In the genomic region with DNA sequence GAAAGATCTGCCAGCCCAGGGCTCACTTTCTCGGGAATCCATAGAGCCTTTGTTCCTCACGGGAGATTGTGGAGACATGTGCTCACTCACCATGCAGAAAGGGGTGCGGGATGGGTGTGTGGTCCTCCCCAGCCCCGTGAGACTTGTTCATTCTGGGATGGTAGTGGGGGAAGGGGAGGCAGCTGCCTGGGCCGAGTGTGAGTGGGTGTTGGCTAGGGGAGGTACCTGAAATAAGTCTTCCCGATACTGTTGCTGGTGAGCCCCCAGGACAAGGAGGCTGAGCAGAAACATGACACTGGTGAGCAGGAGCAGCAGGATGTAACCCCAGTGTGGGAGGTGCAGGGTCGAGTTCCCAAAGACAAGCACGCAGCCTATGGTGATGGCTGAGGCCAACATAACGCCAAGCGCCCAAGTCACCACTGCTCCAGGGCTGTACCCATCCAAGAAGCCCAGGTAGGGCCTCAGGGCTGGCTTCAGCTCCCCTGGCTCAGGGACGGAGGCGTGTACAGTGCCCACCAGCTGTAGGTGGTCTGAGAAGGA, we compare ENCODE assay signal across 23 cellular contexts. TPM values are rescaled to one million over a fixed set of nuclear protein-coding genes. Genes with fewer than 3 reads are reported as not detected.
DNase-seq lines count a peak whose midpoint lies in the region; FAIRE-seq and TF ChIP-seq lines count a peak whose summit lies in the region.
"Had no signal": no experiment of that assay in that cellular context is flagged by ENCODE, and none has a peak within 500 bp of the region (broad histone marks: within the 10 kb centered on the region; RNA-seq: fewer than 3 reads in every experiment).

No MANE protein-coding gene starts in this region.

- TF ChIP-seq RAD21 in H1 (IDR thresholded peaks at IDR 0.05 in 1 of 2, conservative IDR thresholded peaks at IDR 0.05 in 1 of 2; ENCODE audit: low read depth in 2 of 2, low read length in 2 of 2), result no peak

- CTCF ChIA-PET in H1 (lab: Charles Lee; ENCODE audit: partially characterized antibody), result interaction anchor here (1.0 to 1.5 kb wide), 2 partner anchors 9 to 15 kb away, joined by 4 read pairs; no protein-coding TSS in a partner anchor

- no peak overlapping the region for H3K14ac ChIP-seq in H1 (ENCODE audit: insufficient read length)

- 0 out of 2 replicates have a peak overlapping the region, but pooled peaks have one; percentile 53 for H2AK5ac ChIP-seq in H1 (ENCODE audit: low read depth, low read length)

- 0 out of 2 replicates have a peak overlapping the region, but pooled peaks have one; percentile 50 for H2BK12ac ChIP-seq in H1 (ENCODE audit: low read depth, low read length)

- H3K23ac ChIP-seq in H1 (ENCODE audit: insufficient read length), result no peak overlapping the region

- no peaks in the 10 kb centered on the region for H3K9me3 ChIP-seq in H1 (ENCODE audit: insufficient read depth in 2 of 2, low read depth in 1 of 2, low read length in 1 of 2)
- H3K9me3 ChIP-seq: HAP-1, MG63, SK-N-SH had no signal

- 77% methylated on average over 9 of the region's 12 CpGs; no CpG with 5 or more reads in 1 of the 2 experiments for WGBS in H1 (ENCODE audit: extremely low coverage in 1 of 2, insufficient coverage in 1 of 2, insufficient read length in 1 of 2, insufficient replicate concordance in 2 of 2, low coverage in 1 of 2, low lambda C conversion rate in 2 of 2, missing lambda C conversion rate in 1 of 2), 2 experiments

- H4K91ac ChIP-seq in H1 (replicated peaks; ENCODE audit: insufficient read length, low read length), result no peak overlapping the region

- H2BK20ac ChIP-seq in H1 (ENCODE audit: low read length), result no peak overlapping the region

- DNase-seq in NCI-H2171 treated with DMSO at 0.1 percent for 48 hours (lab: John Stamatoyannopoulos, UW) (peak; percentile 33), NCI-H2171 (lab: John Stamatoyannopoulos, UW) (no peak), H1 (ENCODE audit: low read depth in 1 of 2, low spot score in 2 of 2) (no peak), neural crest cell (ENCODE audit: low read depth, low spot score) (no peak), urothelium cell line (ENCODE audit: low spot score) (no peak), AG08395 (ENCODE audit: low spot score) (no peak)
- DNase-seq in stimulated activated CD4-positive, alpha-beta T cell treated with anti-CD3 and anti-CD28 coated beads, Interleukin-1b, Interleukin-23, amount 100 ng/mL, for 48 hours, result no peak
- DNase-seq in stimulated activated naive CD4-positive, alpha-beta T cell (lab: John Stamatoyannopoulos, UW), result no peak
- DNase-seq: IMR-90, Karpas-422, MG63, NCI-H1048, NCI-H146, NCI-H2029 treated with DMSO at 0.1 percent for 48 hours, NCI-H510A, NCI-H748 treated with DMSO at 0.1 percent for 48 hours, OCI-M1, SHP77 treated with DMSO at 0.1 percent for 48 hours, SK-N-SH had no signal

- no peak overlapping the region for H3K27ac ChIP-seq in H1 (ENCODE audit: low read depth, low read length)
- H3K27ac ChIP-seq: 22Rv1 had no signal

- no peak for TF ChIP-seq EP300 in H1 (IDR thresholded peaks at IDR 0.05; ENCODE audit: borderline replicate concordance in 1 of 2, low read depth in 2 of 2, low read length in 2 of 2)

- TF ChIP-seq CTCF in H1 (IDR thresholded peaks at IDR 0.05; ENCODE audit: control extremely low read depth in 1 of 3, insufficient read depth in 1 of 3, low read depth in 1 of 3, low read length in 3 of 3) (no peak), neural crest cell (conservative IDR thresholded peaks at IDR 0.05) (no peak)

- peak overlapping the region; percentile 72; the same call in 1 of the 2 replicates for H2BK15ac ChIP-seq in H1 (ENCODE audit: low read length)

- no peaks in the 10 kb centered on the region for H4K20me1 ChIP-seq in H1 (replicated peaks in 1 of 2; ENCODE audit: control insufficient read depth in 1 of 2, insufficient read depth in 2 of 2, low read length in 2 of 2)

- H3K56ac ChIP-seq in H1 (replicated peaks; ENCODE audit: insufficient read length, low read depth, low read length), result no peak overlapping the region

- no peak overlapping the region; the same call in 1 of the 2 replicates for H3K18ac ChIP-seq in H1 (ENCODE audit: extremely low read depth, low read length)

- peaks cover 20% of the 10 kb centered on the region for H3K4me1 Mint-ChIP-seq in neural crest cell

- TF ChIP-seq POLR2A in H1 (IDR thresholded peaks at IDR 0.05; ENCODE audit: control extremely low read depth in 1 of 2, low read depth in 2 of 2, low read length in 2 of 2), result no peak

- FAIRE-seq in H1 (lab: Jason Lieb, UNC), result no peak
- peak; percentile 35 for FAIRE-seq in urothelium cell line (lab: Jason Lieb, UNC)
- FAIRE-seq: G401.6, HTR-8/SVneo had no signal

- H2AFZ ChIP-seq in H1 (ENCODE audit: low read length), result no peak overlapping the region

- H3K4me2 ChIP-seq in H1 (ENCODE audit: insufficient read depth in 1 of 2, low read depth in 2 of 2, low read length in 2 of 2), result no peak overlapping the region; a peak in 1 of 4 replicates
- H3K4me2 ChIP-seq: SK-N-SH had no signal

- H2BK5ac ChIP-seq in H1 (ENCODE audit: low read depth, low read length), result no peak overlapping the region

- no peaks in the 10 kb centered on the region for H3K79me1 ChIP-seq in H1 (ENCODE audit: low read depth, low read length)

- no peaks in the 10 kb centered on the region for H3K36me3 Mint-ChIP-seq in neural crest cell (ENCODE audit: low read depth)

- H3K27me3 Mint-ChIP-seq in neural crest cell (ENCODE audit: low read depth), result no peaks in the 10 kb centered on the region

- no peaks in the 10 kb centered on the region for H3K9me3 Mint-ChIP-seq in neural crest cell

- no peak overlapping the region for H3K4me3 Mint-ChIP-seq in neural crest cell

- no peak overlapping the region for H3K4me3 ChIP-seq in H1 (ENCODE audit: extremely low read depth in 1 of 4, insufficient read depth in 2 of 4, low read depth in 3 of 4, low read length in 4 of 4)
- H3K4me3 ChIP-seq: HAP-1, MG63 had no signal

- no peak overlapping the region for H3K9ac ChIP-seq in H1 (replicated peaks in 1 of 4; ENCODE audit: extremely low read depth in 1 of 4, low read depth in 3 of 4, low read length in 3 of 4)
- H3K9ac ChIP-seq: SK-N-SH had no signal

- no peak overlapping the region for H2BK120ac ChIP-seq in H1 (replicated peaks; ENCODE audit: low read depth, low read length)

- no peaks in the 10 kb centered on the region for H3K36me3 ChIP-seq in H1 (ENCODE audit: control insufficient read depth in 2 of 4, insufficient read depth in 4 of 4, low read length in 3 of 4)
- H3K36me3 ChIP-seq: HAP-1, MG63 had no signal

- no peaks in the 10 kb centered on the region for H3K79me2 ChIP-seq in H1 (ENCODE audit: control insufficient read depth in 1 of 2, insufficient read depth in 2 of 2, low read length in 2 of 2)

- H4K8ac ChIP-seq in H1 (ENCODE audit: extremely low read depth, insufficient read depth, low read length), result peak overlapping the region; percentile 79; the same call in 1 of the 2 replicates

- H3K23me2 ChIP-seq in H1 (ENCODE audit: low read depth, low read length), result peaks cover 9% of the 10 kb centered on the region; the same call in 1 of the 2 replicates

- H3K27me3 ChIP-seq in H1 (replicated peaks in 1 of 4; ENCODE audit: control insufficient read depth in 3 of 4, extremely low read depth in 1 of 4, insufficient read depth in 3 of 4, low read length in 3 of 4), result peaks cover 6 to 31% (median 26%) of the 10 kb centered on the region in 4 experiments
- H3K27me3 ChIP-seq: MG63 had no signal

- H3K27ac Mint-ChIP-seq in neural crest cell (ENCODE audit: unreplicated experiment), result peak overlapping the region; percentile 94

- no peak overlapping the region for H4K5ac ChIP-seq in H1 (ENCODE audit: insufficient read length, low read depth, low read length)

- peaks cover 0 to 5% (median 3%) of the 10 kb centered on the region in 4 experiments; a peak in 3 of 7 replicates for H3K4me1 ChIP-seq in H1 (replicated peaks in 1 of 4; ENCODE audit: control insufficient read depth in 3 of 4, insufficient read depth in 4 of 4, low read length in 3 of 4)
- H3K4me1 ChIP-seq: HAP-1 had no signal

- peak overlapping the region; percentile 46 for H3K4ac ChIP-seq in H1 (replicated peaks; ENCODE audit: insufficient read length, low read depth, low read length)

- POLR2A ChIA-PET in H1 (lab: Charles Lee; ENCODE audit: partially characterized antibody), result interaction anchor here (0.6 kb wide), 1 partner anchor 33 kb away, joined by 3 read pairs; no protein-coding TSS in a partner anchor

RNA-seq across cellular contexts. Expression of a gene that starts 2.8 kb away (rescaled TPM):
- total RNA-seq in H1 (2021; fragmentation: NEBNext Ultra II Directional; extraction: Animal tissue kit (Norgen Biotek cat#: 25700)), result 0.27 TPM in 1 of 2 replicates, not detected in the other
- 0.88 and 0.92 TPM in 2 replicates for polyA plus RNA-seq in H1 (2011; rRNA removed)
- 0.25 TPM for polyA plus RNA-seq in H1 (2011; cell fraction: cytosol; rRNA removed)
- 0.40 TPM for polyA plus RNA-seq in H1 (2011; cell fraction: nucleus; rRNA removed)
- polyA plus RNA-seq in H1 (2012, experiment 1 of 2), result 0.15 to 0.61 TPM (median 0.48 TPM) in 4 replicates
- polyA plus RNA-seq in H1 (2012, experiment 2 of 2), result 0.38 TPM
- polyA plus RNA-seq in H1 (2013, experiment 1 of 2), result 0.41 TPM
- 0.39 TPM for polyA plus RNA-seq in H1 (2013, experiment 2 of 2)
- 0.32 and 0.66 TPM in 2 replicates for polyA minus RNA-seq in H1 (2011; rRNA and poly(A)+ RNA removed)
- not detected for polyA minus RNA-seq in H1 (2011; cell fraction: cytosol; rRNA and poly(A)+ RNA removed)
- 1.2 TPM for polyA minus RNA-seq in H1 (2011; cell fraction: nucleus; rRNA and poly(A)+ RNA removed)
- 0.26 and 0.43 TPM in 2 replicates for total RNA-seq in neural crest cell
- total RNA-seq: IMR-90 had no signal

RNA-seq across cellular contexts. Expression of a gene that starts 14.6 kb away (rescaled TPM):
- total RNA-seq in H1 (2021; fragmentation: NEBNext Ultra II Directional; extraction: Animal tissue kit (Norgen Biotek cat#: 25700)), result not detected in 2 replicates
- polyA plus RNA-seq in H1 (2011; rRNA removed), result 0.09 and 0.16 TPM in 2 replicates
- 0.23 TPM for polyA plus RNA-seq in H1 (2011; cell fraction: cytosol; rRNA removed)
- 1.5 TPM for polyA plus RNA-seq in H1 (2011; cell fraction: nucleus; rRNA removed)
- polyA plus RNA-seq in H1 (2012, experiment 1 of 2), result 0.11 to 0.25 TPM (median 0.20 TPM) in 4 replicates
- 0.05 TPM for polyA plus RNA-seq in H1 (2012, experiment 2 of 2)
- polyA plus RNA-seq in H1 (2013, experiment 1 of 2), result 0.10 TPM
- 0.09 TPM for polyA plus RNA-seq in H1 (2013, experiment 2 of 2)
- polyA minus RNA-seq in H1 (2011; rRNA and poly(A)+ RNA removed), result 0.19 and 0.49 TPM in 2 replicates
- polyA minus RNA-seq in H1 (2011; cell fraction: cytosol; rRNA and poly(A)+ RNA removed), result not detected
- not detected for polyA minus RNA-seq in H1 (2011; cell fraction: nucleus; rRNA and poly(A)+ RNA removed)
- 3.4 and 4.5 TPM in 2 replicates for total RNA-seq in neural crest cell

RNA-seq across cellular contexts. Expression of a gene that starts 16.2 kb away (rescaled TPM):
- total RNA-seq in H1 (2021; fragmentation: NEBNext Ultra II Directional; extraction: Animal tissue kit (Norgen Biotek cat#: 25700)), result not detected in 2 replicates
- 0.03 TPM in 1 of 2 replicates, not detected in the other for polyA plus RNA-seq in H1 (2011; rRNA removed)
- polyA plus RNA-seq in H1 (2011; cell fraction: cytosol; rRNA removed), result 0.05 TPM
- 0.03 TPM for polyA plus RNA-seq in H1 (2011; cell fraction: nucleus; rRNA removed)
- not detected in 4 replicates for polyA plus RNA-seq in H1 (2012, experiment 1 of 2)
- polyA plus RNA-seq in H1 (2012, experiment 2 of 2), result not detected
- polyA plus RNA-seq in H1 (2013, experiment 1 of 2), result under 0.01 TPM
- polyA plus RNA-seq in H1 (2013, experiment 2 of 2), result not detected
- 0.10 TPM in 1 of 2 replicates, not detected in the other for polyA minus RNA-seq in H1 (2011; rRNA and poly(A)+ RNA removed)
- polyA minus RNA-seq in H1 (2011; cell fraction: cytosol; rRNA and poly(A)+ RNA removed), result not detected
- not detected for polyA minus RNA-seq in H1 (2011; cell fraction: nucleus; rRNA and poly(A)+ RNA removed)
- not detected in 2 replicates for total RNA-seq in neural crest cell
- total RNA-seq: IMR-90 had no signal
- polyA plus RNA-seq: IMR-90 had no signal

RNA-seq across cellular contexts. Expression of a gene that starts 27.6 kb away (rescaled TPM):
- 16.2 and 16.9 TPM in 2 replicates for total RNA-seq in H1 (2021; fragmentation: NEBNext Ultra II Directional; extraction: Animal tissue kit (Norgen Biotek cat#: 25700))
- 32.5 and 40.1 TPM in 2 replicates for polyA plus RNA-seq in H1 (2011; rRNA removed)
- polyA plus RNA-seq in H1 (2011; cell fraction: cytosol; rRNA removed), result 32.0 TPM
- 35.8 TPM for polyA plus RNA-seq in H1 (2011; cell fraction: nucleus; rRNA removed)
- polyA plus RNA-seq in H1 (2012, experiment 1 of 2), result 8.4 to 24.4 TPM (median 15.6 TPM) in 4 replicates
- polyA plus RNA-seq in H1 (2012, experiment 2 of 2), result 16.3 TPM
- polyA plus RNA-seq in H1 (2013, experiment 1 of 2), result 21.9 TPM
- polyA plus RNA-seq in H1 (2013, experiment 2 of 2), result 20.4 TPM
- polyA minus RNA-seq in H1 (2011; rRNA and poly(A)+ RNA removed), result 11.5 and 14.1 TPM in 2 replicates
- polyA minus RNA-seq in H1 (2011; cell fraction: cytosol; rRNA and poly(A)+ RNA removed), result 8.6 TPM
- 40.2 TPM for polyA minus RNA-seq in H1 (2011; cell fraction: nucleus; rRNA and poly(A)+ RNA removed)
- 35.4 and 37.0 TPM in 2 replicates for total RNA-seq in neural crest cell

RNA-seq across cellular contexts. Expression of a gene that starts 47.5 kb away (rescaled TPM):
- 29.8 and 31.0 TPM in 2 replicates for total RNA-seq in H1 (2021; fragmentation: NEBNext Ultra II Directional; extraction: Animal tissue kit (Norgen Biotek cat#: 25700))
- 22.3 and 32.4 TPM in 2 replicates for polyA plus RNA-seq in H1 (2011; rRNA removed)
- polyA plus RNA-seq in H1 (2011; cell fraction: cytosol; rRNA removed), result 24.8 TPM
- 124 TPM for polyA plus RNA-seq in H1 (2011; cell fraction: nucleus; rRNA removed)
- polyA plus RNA-seq in H1 (2012, experiment 1 of 2), result 19.9 to 28.5 TPM (median 23.0 TPM) in 4 replicates
- polyA plus RNA-seq in H1 (2012, experiment 2 of 2), result 16.9 TPM
- polyA plus RNA-seq in H1 (2013, experiment 1 of 2), result 12.5 TPM
- polyA plus RNA-seq in H1 (2013, experiment 2 of 2), result 12.5 TPM
- polyA minus RNA-seq in H1 (2011; rRNA and poly(A)+ RNA removed), result 23.5 and 30.5 TPM in 2 replicates
- 10.6 TPM for polyA minus RNA-seq in H1 (2011; cell fraction: cytosol; rRNA and poly(A)+ RNA removed)
- 63.0 TPM for polyA minus RNA-seq in H1 (2011; cell fraction: nucleus; rRNA and poly(A)+ RNA removed)
- total RNA-seq in neural crest cell, result 88.7 and 94.5 TPM in 2 replicates
